20 cellular contexts compared by ENCODE assay signal in genomic region chr16:11651796-11652195, GRCh38. TPM values are rescaled to one million over a fixed set of nuclear protein-coding genes. Genes with fewer than 3 reads are reported as not detected.
DNase-seq lines count a peak whose midpoint lies in the region; ATAC-seq, FAIRE-seq and TF ChIP-seq lines count a peak whose summit lies in the region.
"Had no signal": no experiment of that assay in that cellular context is flagged by ENCODE, and none has a peak within 500 bp of the region (broad histone marks: within the 10 kb centered on the region; RNA-seq: fewer than 3 reads in every experiment).

No MANE protein-coding gene starts in this region.

- H3K9me1 ChIP-seq in K562 (ENCODE audit: control insufficient read depth, insufficient read depth, low read length) = no peaks in the 10 kb centered on the region

- TF ChIP-seq CTCF in OCI-LY3 (IDR thresholded peaks at IDR 0.05; ENCODE audit: low read depth, low read length) (no peak), K562 (IDR thresholded peaks at IDR 0.05 in 2 of 3, conservative IDR thresholded peaks at IDR 0.05 in 1 of 3; ENCODE audit: insufficient read depth in 2 of 3, low read depth in 1 of 3, low read length in 3 of 3) (no peak)

- peak overlapping the region; percentile 56 for H3K27ac Mint-ChIP-seq in stimulated activated naive B cell treated with anti-CD40 and anti-IgM and Interleukin-4, amounts not matched to agents 10 μg/mL and 1 μg/mL and 100 μg/mL, for 72 hours
- H3K27ac Mint-ChIP-seq: T-cell had no signal

- no peak for TF ChIP-seq EP300 in K562 (IDR thresholded peaks at IDR 0.05; ENCODE audit: low read length)

- H3K9me3 Mint-ChIP-seq in stimulated activated naive B cell treated with anti-CD40 and anti-IgM and Interleukin-4, amounts not matched to agents 10 μg/mL and 1 μg/mL and 100 μg/mL, for 72 hours = no peaks in the 10 kb centered on the region
- H3K9me3 Mint-ChIP-seq: T-cell had no signal

- H3K4me1 ChIP-seq in OCI-LY3 (ENCODE audit: low read length) (peaks cover 7% of the 10 kb centered on the region; the same call in 1 of the 2 replicates), K562 (replicated peaks in 1 of 2; ENCODE audit: control insufficient read depth in 2 of 2, insufficient read depth in 2 of 2, low read length in 2 of 2) (no peaks in the 10 kb centered on the region)
- H3K4me1 ChIP-seq: HAP-1 had no signal

- CTCF ChIA-PET in K562 (lab: Yijun Ruan, JAX; ENCODE audit: low intra/inter-chr PET ratio) = no interaction called here

- H3K4me2 ChIP-seq in OCI-LY3 (ENCODE audit: low read length) (no peak overlapping the region), K562 (ENCODE audit: insufficient read depth, low read length) (no peak overlapping the region)
- H3K4me2 ChIP-seq: SK-N-SH had no signal

- H3K9ac ChIP-seq in OCI-LY3 (ENCODE audit: low read length) (no peak overlapping the region), K562 (ENCODE audit: insufficient read depth in 1 of 2, low read depth in 2 of 2, low read length in 2 of 2) (no peak overlapping the region)
- H3K9ac ChIP-seq: GM23248, SK-N-SH had no signal

- no peak for FAIRE-seq in K562 (lab: Jason Lieb, UNC)
- FAIRE-seq: RCC 7860 had no signal

- H3K4me3 ChIP-seq in OCI-LY3 (ENCODE audit: low read length) (no peak overlapping the region), K562 (no peak overlapping the region)
- H3K4me3 ChIP-seq: GM23248, HAP-1 had no signal

- H3K36me3 ChIP-seq in OCI-LY3 (replicated peaks; ENCODE audit: low read depth, low read length) (no peaks in the 10 kb centered on the region), K562 (ENCODE audit: control insufficient read depth, insufficient read depth, low read length) (no peaks in the 10 kb centered on the region)
- H3K36me3 ChIP-seq: HAP-1 had no signal

- ATAC-seq in Right ventricle myocardium inferior = no peak
- ATAC-seq in left ventricle myocardium superior = no peak
- ATAC-seq in K562 = no peak
- no peak for ATAC-seq in stimulated activated naive B cell treated with anti-CD40 and anti-IgM and Interleukin-4, amounts not matched to agents 10 μg/mL and 1 μg/mL and 100 μg/mL, for 72 hours (replicated peaks)
- ATAC-seq in HG03175 (IDR thresholded peaks at IDR 0.05; ENCODE audit: unreplicated experiment) = no peak
- ATAC-seq: T-cell had no signal

- H3K79me2 ChIP-seq in OCI-LY3 (ENCODE audit: low read length) (no peaks in the 10 kb centered on the region), K562 (ENCODE audit: control insufficient read depth, insufficient read depth, low read length) (no peaks in the 10 kb centered on the region)

- DNase-seq in Right ventricle myocardium inferior (ENCODE audit: missing footprints) (peak; percentile 7), left ventricle myocardium superior (no peak), K562 (ENCODE audit: extremely low read depth in 1 of 4, low spot score in 3 of 4) (no peak), dermis blood vessel endothelial cell (no peak)
- DNase-seq in stimulated activated naive B cell treated with anti-CD40 and anti-IgM and Interleukin-4, amounts not matched to agents 10 μg/mL and 1 μg/mL and 100 μg/mL, for 72 hours = no peak
- DNase-seq in stimulated activated CD4-positive, alpha-beta T cell treated with anti-CD3 and anti-CD28 coated beads, Interleukin-15, amount 100 ng/mL, for 24 hours = no peak
- DNase-seq: DMS79 treated with DMSO at 0.1 percent for 48 hours, GM23248, NCI-H1436, NCI-H1930, NCI-H345, NCI-H526, SHP77 treated with DMSO at 0.1 percent for 48 hours, SK-N-SH, T-cell had no signal

- no peaks in the 10 kb centered on the region for H3K36me3 Mint-ChIP-seq in stimulated activated naive B cell treated with anti-CD40 and anti-IgM and Interleukin-4, amounts not matched to agents 10 μg/mL and 1 μg/mL and 100 μg/mL, for 72 hours
- H3K36me3 Mint-ChIP-seq: CD14-positive monocyte, T-cell had no signal

- H3K27me3 Mint-ChIP-seq in stimulated activated naive B cell treated with anti-CD40 and anti-IgM and Interleukin-4, amounts not matched to agents 10 μg/mL and 1 μg/mL and 100 μg/mL, for 72 hours = peaks cover 5 to 7% of the 10 kb centered on the region in 2 donors
- H3K27me3 Mint-ChIP-seq: T-cell had no signal

- H3K27me3 ChIP-seq in OCI-LY3 (ENCODE audit: low read depth, low read length) = no peaks in the 10 kb centered on the region
- H3K27me3 ChIP-seq in K562 (ENCODE audit: control insufficient read depth in 2 of 2, insufficient read depth in 2 of 2, low read length in 2 of 2) = peaks cover 22 to 42% of the 10 kb centered on the region in 2 experiments; a peak in 4 of 5 replicates

- POLR2A ChIA-PET in K562 (lab: Yijun Ruan, JAX) = interaction anchor here (0.6 kb wide), 1 partner anchor 19 kb away, joined by 3 read pairs; no protein-coding TSS in a partner anchor

- TF ChIP-seq RAD21 in K562 (CRISPR knock-in tag; conservative IDR thresholded peaks at IDR 0.05 in 1 of 2, IDR thresholded peaks at IDR 0.05 in 1 of 2) = no peak

- 9% methylated on average over 8 of the region's 8 CpGs for WGBS in K562 (ENCODE audit: insufficient coverage, low coverage, missing lambda C conversion rate)

- H3K9me3 ChIP-seq in OCI-LY3 (ENCODE audit: insufficient read depth, low read length) (no peaks in the 10 kb centered on the region), K562 (replicated peaks; ENCODE audit: control insufficient read depth, insufficient read depth, low read depth, low read length) (no peaks in the 10 kb centered on the region)
- H3K9me3 ChIP-seq: HAP-1, SK-N-SH had no signal

- H2AFZ ChIP-seq in OCI-LY3 (ENCODE audit: low read depth, low read length) (peak overlapping the region; percentile 68; the same call in 1 of the 2 replicates), K562 (ENCODE audit: low read depth, low read length) (no peak overlapping the region)
- H2AFZ ChIP-seq: GM23248 had no signal

- intact Hi-C loops in Right ventricle myocardium inferior (cut with DNase I) (no loop called here), left ventricle myocardium superior (cut with micrococcal nuclease) (no loop called here), K562 (cut with micrococcal nuclease) (no loop called here)

- H4K20me1 ChIP-seq in OCI-LY3 (ENCODE audit: insufficient read depth, low read length) (no peaks in the 10 kb centered on the region), K562 (replicated peaks; ENCODE audit: control insufficient read depth, insufficient read depth, low read length) (0 out of 2 replicates have a peak, but pooled peaks cover 5% of the 10 kb centered on the region)

- no peak overlapping the region for H3K4me3 Mint-ChIP-seq in stimulated activated naive B cell treated with anti-CD40 and anti-IgM and Interleukin-4, amounts not matched to agents 10 μg/mL and 1 μg/mL and 100 μg/mL, for 72 hours
- H3K4me3 Mint-ChIP-seq: CD14-positive monocyte, T-cell had no signal

- H3K27ac ChIP-seq in OCI-LY3 (ENCODE audit: low read length) (no peak overlapping the region), K562 (ENCODE audit: extremely low read depth, low read depth, low read length) (no peak overlapping the region)
- H3K27ac ChIP-seq: GM23248 had no signal

- in situ Hi-C loops in K562 (cut with MboI) = loop anchor here (10.0 to 25.0 kb wide), 2 partner anchors 247 to 689 kb away; no protein-coding TSS in a partner anchor

- no TSS peak for BruUV-seq in K562 (replicated peaks; lab: Mats Ljungman, UMichigan)

- H3K4me1 Mint-ChIP-seq in stimulated activated naive B cell treated with anti-CD40 and anti-IgM and Interleukin-4, amounts not matched to agents 10 μg/mL and 1 μg/mL and 100 μg/mL, for 72 hours = peaks cover 12 to 15% of the 10 kb centered on the region in 2 donors

- TF ChIP-seq POLR2A in K562 (conservative IDR thresholded peaks at IDR 0.05) = no peak

TF ChIP-seq in K562, 482 proteins besides CTCF, POLR2A, EP300 and RAD21:
- TF ChIP-seq NFE2 (IDR thresholded peaks at IDR 0.05; ENCODE audit: low read depth) = 0 out of 2 replicates have a peak, but pooled peaks have one; percentile 8
- TF ChIP-seq SPI1 (IDR thresholded peaks at IDR 0.05; ENCODE audit: borderline replicate concordance, low read depth, low read length) = peak; percentile 50; the same call in 1 of the 2 replicates
- TF ChIP-seq PCBP1 (IDR thresholded peaks at IDR 0.05; ENCODE audit: low read depth, low read length, poor library complexity, severe bottlenecking) = no peak

RNA-seq across cellular contexts. Expression of gene SNN, which starts 16.5 kb away (rescaled TPM):
- total RNA-seq in Right ventricle myocardium inferior (27.7 TPM), left ventricle myocardium superior (22.4 TPM), K562 (2014; rRNA removed) (1.4 and 2.4 TPM in 2 replicates), K562 (2014; rRNA removed; fragmentation: Illumina TruSeq; extraction: Trizol) (1.5 and 1.6 TPM in 2 replicates), K562 (2015; rRNA removed; fragmentation: Illumina TruSeq; extraction: Trizol) (2.8 and 3.0 TPM in 2 replicates), K562 (2021) (2.0 and 2.9 TPM in 2 replicates), dermis blood vessel endothelial cell (34.4 and 56.7 TPM in 2 replicates)
- 0.81 and 2.2 TPM in 2 replicates for total RNA-seq in K562 (2011; cell fraction: chromatin; rRNA removed; ENCODE audit: low replicate concordance)
- 1.7 and 2.0 TPM in 2 replicates for total RNA-seq in K562 (2011; cell fraction: nucleolus; rRNA removed)
- total RNA-seq in K562 (2011; cell fraction: nucleoplasm; rRNA removed) = 1.8 and 2.4 TPM in 2 replicates
- polyA plus RNA-seq in K562 (2011; rRNA removed) (2.2 and 2.3 TPM in 2 replicates), K562 (2014; fragmentation: Illumina TruSeq; extraction: Trizol) (1.9 and 2.6 TPM in 2 replicates), K562 (2014; fragmentation: Nextera tagmentation; extraction: Ambion mirVana) (under 1 TPM; 0.07 to 0.22 TPM), K562 (2014; rRNA removed) (1.9 and 2.5 TPM in 2 replicates)
- polyA plus RNA-seq in K562 (2011; cell fraction: cytosol; rRNA removed) = 2.3 and 2.9 TPM in 2 replicates
- polyA plus RNA-seq in K562 (2011; cell fraction: nucleus; rRNA removed) = 1.2 and 2.1 TPM in 2 replicates
- 3.0 and 3.7 TPM in 2 replicates for polyA plus RNA-seq in K562 (2012)
- polyA minus RNA-seq in K562 (2011; rRNA and poly(A)+ RNA removed) = 1.4 TPM in 2 replicates
- 0.67 and 1.7 TPM in 2 replicates for polyA minus RNA-seq in K562 (2011; cell fraction: cytosol; rRNA and poly(A)+ RNA removed)
- 0.94 and 2.0 TPM in 2 replicates for polyA minus RNA-seq in K562 (2011; cell fraction: nucleus; rRNA and poly(A)+ RNA removed)
